In the genomic region with DNA sequence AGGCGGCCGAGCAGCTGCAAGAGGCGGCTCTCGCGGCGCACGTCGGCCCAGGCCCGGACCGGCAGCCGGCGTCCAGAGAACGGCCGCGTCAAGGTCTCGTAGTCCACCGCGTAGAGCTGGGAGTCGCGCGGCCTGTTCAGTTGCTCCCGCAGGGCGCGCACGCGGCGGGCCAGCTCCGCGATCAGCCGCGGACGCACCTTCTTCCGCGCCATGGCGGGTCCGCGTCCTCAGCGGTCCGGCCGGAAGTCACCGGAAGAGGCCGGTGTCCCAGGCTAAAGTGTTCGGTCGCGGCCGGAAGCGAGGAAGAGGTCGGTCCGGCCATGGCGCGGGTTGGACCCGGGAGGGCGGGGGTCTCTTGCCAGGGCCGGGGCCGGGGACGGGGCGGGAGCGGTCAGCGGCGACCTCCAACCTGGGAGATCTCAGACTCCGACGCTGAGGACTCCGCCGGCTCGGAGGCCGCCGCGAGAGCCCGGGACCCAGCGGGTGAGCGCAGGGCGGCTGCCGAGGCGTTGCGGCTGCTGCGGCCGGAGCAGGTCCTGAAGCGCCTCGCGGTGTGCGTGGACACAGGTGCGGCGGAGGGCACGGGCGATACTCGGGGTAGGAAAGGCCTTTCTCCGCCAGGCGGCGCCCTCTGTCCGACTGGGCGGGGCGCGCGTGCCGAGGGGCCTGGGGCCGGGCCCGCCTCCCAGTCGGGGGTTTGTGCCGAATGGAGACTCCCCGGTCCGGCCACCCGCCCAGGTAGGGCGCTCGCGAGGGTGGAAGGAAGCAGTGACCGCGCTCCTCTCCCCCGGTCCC, we compare ENCODE assay signal across 1 cellular context.
TF ChIP-seq lines count a peak whose summit lies in the region.

A gene (minus strand): TSS at position 227 of the 795 bp plus-strand sequence. CDS start 15 bp downstream, at position 212.

TF ChIP-seq in A549, 52 proteins besides CTCF, POLR2A, EP300 and RAD21 (continued from another document):
- TF ChIP-seq, protein P1, sequence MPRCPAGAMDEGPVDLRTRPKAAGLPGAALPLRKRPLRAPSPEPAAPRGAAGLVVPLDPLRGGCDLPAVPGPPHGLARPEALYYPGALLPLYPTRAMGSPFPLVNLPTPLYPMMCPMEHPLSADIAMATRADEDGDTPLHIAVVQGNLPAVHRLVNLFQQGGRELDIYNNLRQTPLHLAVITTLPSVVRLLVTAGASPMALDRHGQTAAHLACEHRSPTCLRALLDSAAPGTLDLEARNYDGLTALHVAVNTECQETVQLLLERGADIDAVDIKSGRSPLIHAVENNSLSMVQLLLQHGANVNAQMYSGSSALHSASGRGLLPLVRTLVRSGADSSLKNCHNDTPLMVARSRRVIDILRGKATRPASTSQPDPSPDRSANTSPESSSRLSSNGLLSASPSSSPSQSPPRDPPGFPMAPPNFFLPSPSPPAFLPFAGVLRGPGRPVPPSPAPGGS (IDR thresholded peaks at IDR 0.05): peak; percentile 68; the same call in 2 of the 3 replicates
- TF ChIP-seq SMC3 (IDR thresholded peaks at IDR 0.05): peak; percentile 78
- TF ChIP-seq ZFP36 (IDR thresholded peaks at IDR 0.05; ENCODE audit: borderline replicate concordance, partially characterized antibody): no peak
- no peak for TF ChIP-seq TP53 (CRISPR knock-in tag; IDR thresholded peaks at IDR 0.05)
- TF ChIP-seq CBX2 (IDR thresholded peaks at IDR 0.05; ENCODE audit: borderline replicate concordance, low read depth): no peak
- TF ChIP-seq TFCP2L1 (CRISPR knock-in tag; IDR thresholded peaks at IDR 0.05): 0 out of 2 replicates have a peak, but pooled peaks have one; percentile 12
- TF ChIP-seq, protein P2, sequence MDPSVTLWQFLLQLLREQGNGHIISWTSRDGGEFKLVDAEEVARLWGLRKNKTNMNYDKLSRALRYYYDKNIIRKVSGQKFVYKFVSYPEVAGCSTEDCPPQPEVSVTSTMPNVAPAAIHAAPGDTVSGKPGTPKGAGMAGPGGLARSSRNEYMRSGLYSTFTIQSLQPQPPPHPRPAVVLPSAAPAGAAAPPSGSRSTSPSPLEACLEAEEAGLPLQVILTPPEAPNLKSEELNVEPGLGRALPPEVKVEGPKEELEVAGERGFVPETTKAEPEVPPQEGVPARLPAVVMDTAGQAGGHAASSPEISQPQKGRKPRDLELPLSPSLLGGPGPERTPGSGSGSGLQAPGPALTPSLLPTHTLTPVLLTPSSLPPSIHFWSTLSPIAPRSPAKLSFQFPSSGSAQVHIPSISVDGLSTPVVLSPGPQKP (IDR thresholded peaks at IDR 0.05; ENCODE audit: low read depth, low read length): 0 out of 2 replicates have a peak, but pooled peaks have one; percentile 6
- no peak for TF ChIP-seq ZNF302 (CRISPR knock-in tag; IDR thresholded peaks at IDR 0.05)
- peak; percentile 65; the same call in 1 of the 2 replicates for TF ChIP-seq BHLHE40 (IDR thresholded peaks at IDR 0.05; ENCODE audit: low read depth, low read length)
- no peak for TF ChIP-seq MAFK (IDR thresholded peaks at IDR 0.05; ENCODE audit: partially characterized antibody)
- TF ChIP-seq, protein P3, sequence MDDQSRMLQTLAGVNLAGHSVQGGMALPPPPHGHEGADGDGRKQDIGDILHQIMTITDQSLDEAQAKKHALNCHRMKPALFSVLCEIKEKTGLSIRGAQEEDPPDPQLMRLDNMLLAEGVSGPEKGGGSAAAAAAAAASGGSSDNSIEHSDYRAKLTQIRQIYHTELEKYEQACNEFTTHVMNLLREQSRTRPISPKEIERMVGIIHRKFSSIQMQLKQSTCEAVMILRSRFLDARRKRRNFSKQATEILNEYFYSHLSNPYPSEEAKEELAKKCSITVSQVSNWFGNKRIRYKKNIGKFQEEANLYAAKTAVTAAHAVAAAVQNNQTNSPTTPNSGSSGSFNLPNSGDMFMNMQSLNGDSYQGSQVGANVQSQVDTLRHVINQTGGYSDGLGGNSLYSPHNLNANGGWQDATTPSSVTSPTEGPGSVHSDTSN (IDR thresholded peaks at IDR 0.05): peak; percentile 65; the same call in 1 of the 2 replicates
- TF ChIP-seq HEYL (CRISPR knock-in tag; IDR thresholded peaks at IDR 0.05): no peak
- peak; percentile 19 for TF ChIP-seq CHD2 (IDR thresholded peaks at IDR 0.05; ENCODE audit: low read length, partially characterized antibody)
- no peak for TF ChIP-seq RCOR1 (IDR thresholded peaks at IDR 0.05; ENCODE audit: low read depth, low read length)
- peak; percentile 69 to 97 for TF ChIP-seq JUN (IDR thresholded peaks at IDR 0.05)
- TF ChIP-seq, protein P4, sequence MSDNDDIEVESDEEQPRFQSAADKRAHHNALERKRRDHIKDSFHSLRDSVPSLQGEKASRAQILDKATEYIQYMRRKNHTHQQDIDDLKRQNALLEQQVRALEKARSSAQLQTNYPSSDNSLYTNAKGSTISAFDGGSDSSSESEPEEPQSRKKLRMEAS (IDR thresholded peaks at IDR 0.05): peak; percentile 92
- no peak for TF ChIP-seq HOXA7 (CRISPR knock-in tag; IDR thresholded peaks at IDR 0.05)
- TF ChIP-seq KDM5A (IDR thresholded peaks at IDR 0.05): peak; percentile 91
- TF ChIP-seq FOSB (CRISPR knock-in tag; IDR thresholded peaks at IDR 0.05): no peak
- no peak for TF ChIP-seq NFE2L2 (conservative IDR thresholded peaks at IDR 0.05; ENCODE audit: low read length)
- peak; percentile 50; the same call in 1 of the 2 replicates for TF ChIP-seq MYC (IDR thresholded peaks at IDR 0.05; ENCODE audit: borderline replicate concordance, low read length)
- TF ChIP-seq, protein P5, sequence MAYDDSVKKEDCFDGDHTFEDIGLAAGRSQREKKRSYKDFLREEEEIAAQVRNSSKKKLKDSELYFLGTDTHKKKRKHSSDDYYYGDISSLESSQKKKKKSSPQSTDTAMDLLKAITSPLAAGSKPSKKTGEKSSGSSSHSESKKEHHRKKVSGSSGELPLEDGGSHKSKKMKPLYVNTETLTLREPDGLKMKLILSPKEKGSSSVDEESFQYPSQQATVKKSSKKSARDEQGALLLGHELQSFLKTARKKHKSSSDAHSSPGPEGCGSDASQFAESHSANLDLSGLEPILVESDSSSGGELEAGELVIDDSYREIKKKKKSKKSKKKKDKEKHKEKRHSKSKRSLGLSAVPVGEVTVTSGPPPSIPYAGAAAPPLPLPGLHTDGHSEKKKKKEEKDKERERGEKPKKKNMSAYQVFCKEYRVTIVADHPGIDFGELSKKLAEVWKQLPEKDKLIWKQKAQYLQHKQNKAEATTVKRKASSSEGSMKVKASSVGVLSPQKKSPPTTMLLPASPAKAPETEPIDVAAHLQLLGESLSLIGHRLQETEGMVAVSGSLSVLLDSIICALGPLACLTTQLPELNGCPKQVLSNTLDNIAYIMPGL (CRISPR knock-in tag; IDR thresholded peaks at IDR 0.05; ENCODE audit: borderline replicate concordance): no peak
- TF ChIP-seq FOSL2 (IDR thresholded peaks at IDR 0.05): no peak
- 0 out of 2 replicates have a peak, but pooled peaks have one; percentile 16 for TF ChIP-seq FOSL2 (CRISPR knock-in tag; IDR thresholded peaks at IDR 0.05)
- TF ChIP-seq FOXS1 (CRISPR knock-in tag; IDR thresholded peaks at IDR 0.05): no peak
- no peak for TF ChIP-seq RFX5 (IDR thresholded peaks at IDR 0.05)
- no peak; the same call in 1 of the 2 replicates for TF ChIP-seq PHF8 (IDR thresholded peaks at IDR 0.05; ENCODE audit: borderline replicate concordance, low read depth)
- TF ChIP-seq EHMT2 (IDR thresholded peaks at IDR 0.05; ENCODE audit: low read depth): no peak
- TF ChIP-seq POLR2AphosphoS2 (conservative IDR thresholded peaks at IDR 0.05; ENCODE audit: low read length): no peak
- 0 out of 2 replicates have a peak, but pooled peaks have one; percentile 66 for TF ChIP-seq MAZ (IDR thresholded peaks at IDR 0.05; ENCODE audit: borderline replicate concordance, low read depth, low read length)
- TF ChIP-seq KDM1A (IDR thresholded peaks at IDR 0.05; ENCODE audit: low read depth): no peak
- no peak for TF ChIP-seq ZSCAN20 (CRISPR knock-in tag; IDR thresholded peaks at IDR 0.05)
- TF ChIP-seq RNF2 (IDR thresholded peaks at IDR 0.05; ENCODE audit: borderline replicate concordance, low read depth): no peak; the same call in 1 of the 2 replicates
- TF ChIP-seq HDAC2 (IDR thresholded peaks at IDR 0.05): no peak
- no peak for TF ChIP-seq CHD4 (IDR thresholded peaks at IDR 0.05; ENCODE audit: borderline replicate concordance)
- TF ChIP-seq, protein P6, sequence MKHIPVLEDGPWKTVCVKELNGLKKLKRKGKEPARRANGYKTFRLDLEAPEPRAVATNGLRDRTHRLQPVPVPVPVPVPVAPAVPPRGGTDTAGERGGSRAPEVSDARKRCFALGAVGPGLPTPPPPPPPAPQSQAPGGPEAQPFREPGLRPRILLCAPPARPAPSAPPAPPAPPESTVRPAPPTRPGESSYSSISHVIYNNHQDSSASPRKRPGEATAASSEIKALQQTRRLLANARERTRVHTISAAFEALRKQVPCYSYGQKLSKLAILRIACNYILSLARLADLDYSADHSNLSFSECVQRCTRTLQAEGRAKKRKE (CRISPR knock-in tag; IDR thresholded peaks at IDR 0.05; ENCODE audit: low read depth): 0 out of 2 replicates have a peak, but pooled peaks have one; percentile 30
- TF ChIP-seq ESRRA (IDR thresholded peaks at IDR 0.05; ENCODE audit: borderline replicate concordance, low read length): no peak
- TF ChIP-seq NPAS2 (CRISPR knock-in tag; IDR thresholded peaks at IDR 0.05; ENCODE audit: borderline replicate concordance): no peak
